17 cellular contexts compared by ENCODE assay signal in the genomic region with DNA sequence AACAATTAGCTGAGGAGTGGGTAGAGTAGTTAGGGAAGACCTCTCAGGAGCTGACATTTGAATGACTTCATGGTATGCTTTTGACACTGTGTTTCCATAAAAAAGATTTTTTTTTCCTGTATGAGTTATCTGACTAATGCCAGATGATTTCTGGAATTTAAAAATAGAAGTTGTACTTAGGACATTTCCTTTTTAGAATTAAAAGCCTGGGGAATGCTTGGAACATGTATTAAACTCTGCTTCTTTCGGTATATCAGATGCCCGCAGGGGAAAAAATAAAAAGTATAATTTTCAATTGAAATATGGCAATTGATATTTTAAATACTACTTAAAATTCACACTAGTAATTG.
"Had no signal": no experiment of that assay in that cellular context is flagged by ENCODE, and none has a peak within 500 bp of the region (broad histone marks: within the 10 kb centered on the region; RNA-seq: fewer than 3 reads in every experiment).

No MANE protein-coding gene starts in this region.

- DNase-seq: activated B cell treated with CpG ODN at 0.5 μM for 24 hours; activated CD4-positive, alpha-beta memory T cell treated with anti-CD3 and anti-CD28 coated beads, Interleukin-2, amount 10 ng/mL, durations not matched to agents 7 days and 5 days; activated CD4-positive, alpha-beta T cell treated with anti-CD3 and anti-CD28 coated beads for 48 hours; activated CD8-positive, alpha-beta memory T cell treated with anti-CD3 and anti-CD28 coated beads, Interleukin-2, amount 10 ng/mL, durations not matched to agents 7 days and 5 days; activated naive CD4-positive, alpha-beta T cell; activated naive CD8-positive, alpha-beta T cell treated with anti-CD3 and anti-CD28 coated beads, Interleukin-2, amount 10 ng/mL, durations not matched to agents 7 days and 5 days; foreskin melanocyte; hypothalamus; mammary epithelial cell; naive B cell; right cardiac atrium; stimulated activated CD4-positive, alpha-beta T cell treated with anti-CD3 and anti-CD28 coated beads, Interleukin-4, amount 100 ng/mL, for 1 hour; stomach; T-cell had no signal

- H3K27me3 ChIP-seq: stomach had no signal

- H3K9me3 ChIP-seq: stomach had no signal

- H3K4me1 ChIP-seq: stomach had no signal

- FAIRE-seq: keratinocyte had no signal

- H3K27ac ChIP-seq: epithelial cell of prostate, stomach had no signal

- H3K4me3 ChIP-seq: skin epidermis, stomach had no signal
